In genomic region chr7:52794621-52795020, GRCh38 we compare ENCODE assay signal across 17 cellular contexts.
"Had no signal": no experiment of that assay in that cellular context is flagged by ENCODE, and none has a peak within 500 bp of the region (broad histone marks: within the 10 kb centered on the region; RNA-seq: fewer than 3 reads in every experiment).

No MANE protein-coding gene starts in this region.

- DNase-seq: activated CD4-positive, alpha-beta memory T cell treated with anti-CD3 and anti-CD28 coated beads, Interleukin-2, amount 10 ng/mL, durations not matched to agents 7 days and 5 days; activated CD4-positive, alpha-beta T cell treated with anti-CD3 and anti-CD28 coated beads for 48 hours; activated CD8-positive, alpha-beta memory T cell treated with anti-CD3 and anti-CD28 coated beads, Interleukin-2, amount 50 U/mL, for 48 hours; activated T-cell treated with anti-CD3 and anti-CD28 coated beads, Interleukin-2, amount 50 U/mL, for 4 hours; central memory CD4-positive, alpha-beta T cell; foreskin fibroblast; heart left ventricle; left ventricle myocardium inferior; mucosa of descending colon; right cardiac atrium; stimulated activated CD4-positive, alpha-beta T cell treated with anti-CD3 and anti-CD28 coated beads, Interleukin-15, amount 100 ng/mL, for 24 hours; stimulated activated CD4-positive, alpha-beta T cell treated with anti-CD3 and anti-CD28 coated beads, Interleukin-2, amount 100 ng/mL, for 24 hours; stimulated activated naive CD4-positive, alpha-beta T cell; T-helper 9 cell; tibial artery; upper lobe of right lung; WERI-Rb-1 had no signal
